26 cellular contexts compared by ENCODE assay signal in genomic region chr2:60140180-60140579, GRCh38.
"Had no signal": no experiment of that assay in that cellular context is flagged by ENCODE, and none has a peak within 500 bp of the region (broad histone marks: within the 10 kb centered on the region; RNA-seq: fewer than 3 reads in every experiment).

No MANE protein-coding gene starts in this region.

- H3K36me3 ChIP-seq: gastrocnemius medialis, heart left ventricle, left ventricle myocardium inferior, neutrophil, spleen, thoracic aorta, upper lobe of right lung had no signal

- ATAC-seq: activated CD8-positive, alpha-beta memory T cell treated with anti-CD3 and anti-CD28 coated beads, Interleukin-2, amount 10 ng/mL, durations not matched to agents 7 days and 5 days; activated T-helper 17 cell treated with anti-CD3 and anti-CD28 coated beads, Interleukin-2, amount 50 U/mL, for 72 hours; body of pancreas; gastrocnemius medialis; heart left ventricle; naive thymus-derived CD4-positive, alpha-beta T cell; sciatic nerve; stimulated activated memory B cell treated with anti-CD40 and anti-IgM and Interleukin-4, amounts not matched to agents 10 μg/mL and 1 μg/mL and 100 μg/mL, for 72 hours; upper lobe of right lung; WTC11 had no signal

- H3K36me3 Mint-ChIP-seq: activated CD8-positive, alpha-beta memory T cell treated with anti-CD3 and anti-CD28 coated beads, Interleukin-2, amount 10 ng/mL, durations not matched to agents 7 days and 5 days; activated naive CD8-positive, alpha-beta T cell treated with anti-CD3 and anti-CD28 coated beads for 36 hours; stimulated activated memory B cell treated with anti-CD40 and anti-IgM and Interleukin-4, amounts not matched to agents 10 μg/mL and 1 μg/mL and 100 μg/mL, for 72 hours had no signal

- H2AFZ ChIP-seq: parathyroid adenoma had no signal

- DNase-seq: activated CD4-positive, alpha-beta memory T cell treated with anti-CD3 and anti-CD28 coated beads, Interleukin-2, amount 10 ng/mL, durations not matched to agents 7 days and 5 days; activated CD4-positive, alpha-beta T cell treated with anti-CD3 and anti-CD28 coated beads for 4 hours; activated CD8-positive, alpha-beta memory T cell treated with anti-CD3 and anti-CD28 coated beads, Interleukin-2, amount 10 ng/mL, durations not matched to agents 7 days and 5 days; activated naive CD4-positive, alpha-beta T cell; activated naive CD8-positive, alpha-beta T cell treated with anti-CD3 and anti-CD28 coated beads for 36 hours; amniotic stem cell; body of pancreas; central memory CD4-positive, alpha-beta T cell; dorsolateral prefrontal cortex; gastrocnemius medialis; heart left ventricle; kidney glomerular epithelial cell; left ventricle myocardium inferior; naive thymus-derived CD4-positive, alpha-beta T cell; spleen; stimulated activated CD4-positive, alpha-beta T cell treated with anti-CD3 and anti-CD28 coated beads, Interleukin-4, amount 100 ng/mL, for 4 hours; upper lobe of right lung had no signal

- H3K27me3 ChIP-seq: body of pancreas, dorsolateral prefrontal cortex, gastrocnemius medialis, heart left ventricle, neutrophil, upper lobe of right lung had no signal

- H3K4me3 ChIP-seq: body of pancreas, dorsolateral prefrontal cortex, gastrocnemius medialis, heart left ventricle, left ventricle myocardium inferior, spleen, thoracic aorta, upper lobe of right lung had no signal

- H3K27ac ChIP-seq: body of pancreas, dorsolateral prefrontal cortex, gastrocnemius medialis, heart left ventricle, left ventricle myocardium inferior, neutrophil, parathyroid adenoma, spleen, thoracic aorta, upper lobe of right lung had no signal

- H3K9ac ChIP-seq: parathyroid adenoma had no signal

- FAIRE-seq: colon, TTC549 had no signal

- H3K79me2 ChIP-seq: parathyroid adenoma had no signal

- H3K4me1 ChIP-seq: body of pancreas, gastrocnemius medialis, heart left ventricle, left ventricle myocardium inferior, parathyroid adenoma, spleen, upper lobe of right lung had no signal

- H3K27ac Mint-ChIP-seq: activated CD4-positive, alpha-beta memory T cell treated with anti-CD3 and anti-CD28 coated beads, Interleukin-2, amount 10 ng/mL, durations not matched to agents 7 days and 5 days; activated CD8-positive, alpha-beta memory T cell treated with anti-CD3 and anti-CD28 coated beads, Interleukin-2, amount 10 ng/mL, durations not matched to agents 7 days and 5 days; activated naive CD8-positive, alpha-beta T cell treated with anti-CD3 and anti-CD28 coated beads for 36 hours; activated T-helper 17 cell treated with anti-CD3 and anti-CD28 coated beads, Interleukin-2, amount 50 U/mL, for 72 hours; stimulated activated memory B cell treated with anti-CD40 and anti-IgM and Interleukin-4, amounts not matched to agents 10 μg/mL and 1 μg/mL and 100 μg/mL, for 72 hours; WTC11 had no signal

- H3K27me3 Mint-ChIP-seq: activated CD4-positive, alpha-beta memory T cell treated with anti-CD3 and anti-CD28 coated beads, Interleukin-2, amount 10 ng/mL, durations not matched to agents 7 days and 5 days; activated CD8-positive, alpha-beta memory T cell treated with anti-CD3 and anti-CD28 coated beads, Interleukin-2, amount 10 ng/mL, durations not matched to agents 7 days and 5 days; activated T-helper 17 cell treated with anti-CD3 and anti-CD28 coated beads, Interleukin-2, amount 50 U/mL, for 72 hours; stimulated activated memory B cell treated with anti-CD40 and anti-IgM and Interleukin-4, amounts not matched to agents 10 μg/mL and 1 μg/mL and 100 μg/mL, for 72 hours had no signal

- H3K9me3 ChIP-seq: body of pancreas, gastrocnemius medialis, thoracic aorta, upper lobe of right lung had no signal

- H3K4me1 Mint-ChIP-seq: activated CD4-positive, alpha-beta memory T cell treated with anti-CD3 and anti-CD28 coated beads, Interleukin-2, amount 10 ng/mL, durations not matched to agents 7 days and 5 days; activated CD8-positive, alpha-beta memory T cell treated with anti-CD3 and anti-CD28 coated beads, Interleukin-2, amount 10 ng/mL, durations not matched to agents 7 days and 5 days; activated naive CD8-positive, alpha-beta T cell treated with anti-CD3 and anti-CD28 coated beads for 36 hours; activated T-helper 17 cell treated with anti-CD3 and anti-CD28 coated beads, Interleukin-2, amount 50 U/mL, for 72 hours; stimulated activated memory B cell treated with anti-CD40 and anti-IgM and Interleukin-4, amounts not matched to agents 10 μg/mL and 1 μg/mL and 100 μg/mL, for 72 hours had no signal

- H3K4me3 Mint-ChIP-seq: activated CD4-positive, alpha-beta memory T cell treated with anti-CD3 and anti-CD28 coated beads, Interleukin-2, amount 10 ng/mL, durations not matched to agents 7 days and 5 days; activated CD8-positive, alpha-beta memory T cell treated with anti-CD3 and anti-CD28 coated beads, Interleukin-2, amount 10 ng/mL, durations not matched to agents 7 days and 5 days; activated naive CD8-positive, alpha-beta T cell treated with anti-CD3 and anti-CD28 coated beads for 36 hours; activated T-helper 17 cell treated with anti-CD3 and anti-CD28 coated beads, Interleukin-2, amount 50 U/mL, for 72 hours; naive thymus-derived CD4-positive, alpha-beta T cell; stimulated activated memory B cell treated with anti-CD40 and anti-IgM and Interleukin-4, amounts not matched to agents 10 μg/mL and 1 μg/mL and 100 μg/mL, for 72 hours had no signal
